17 cellular contexts compared by ENCODE assay signal in genomic region chr7:84452618-84453017, GRCh38.
DNase-seq lines count a peak whose midpoint lies in the region; ATAC-seq, FAIRE-seq and TF ChIP-seq lines count a peak whose summit lies in the region.
"Had no signal": no experiment of that assay in that cellular context is flagged by ENCODE, and none has a peak within 500 bp of the region (broad histone marks: within the 10 kb centered on the region; RNA-seq: fewer than 3 reads in every experiment).

No MANE protein-coding gene starts in this region.

- H3K36me3 Mint-ChIP-seq in WTC11: no peaks in the 10 kb centered on the region
- H3K36me3 Mint-ChIP-seq: CD14-positive monocyte; CD4-positive, alpha-beta memory T cell; IgD-negative memory B cell had no signal

- H3K79me1 ChIP-seq in mesenchymal stem cell (replicated peaks; ENCODE audit: low read length, poor library complexity, severe bottlenecking): no peaks in the 10 kb centered on the region

- POLR2A ChIA-PET in HepG2 (lab: Yijun Ruan, JAX): no interaction called here
- POLR2A ChIA-PET in WTC11 (lab: Charles Lee): interaction anchor here (0.7 kb wide), 1 partner anchor 453 kb away, joined by 4 read pairs; no protein-coding TSS in a partner anchor

- FAIRE-seq in HepG2 (lab: Jason Lieb, UNC): no peak

- TF ChIP-seq EP300 in HepG2 (IDR thresholded peaks at IDR 0.05; ENCODE audit: low read depth in 2 of 2, low read length in 2 of 2) (0 out of 4 replicates have a peak, but pooled peaks of 1 of the 2 experiments have one; percentile 23), HepG2 (CRISPR knock-in tag; IDR thresholded peaks at IDR 0.05; ENCODE audit: borderline replicate concordance) (no peak)

- no peaks in the 10 kb centered on the region for H3K9me3 Mint-ChIP-seq in WTC11
- H3K9me3 Mint-ChIP-seq: IgD-negative memory B cell had no signal

- H3K4me1 ChIP-seq in HepG2 (ENCODE audit: insufficient read depth, low read length): peaks cover 13% of the 10 kb centered on the region
- no peaks in the 10 kb centered on the region for H3K4me1 ChIP-seq in right lobe of liver
- H3K4me1 ChIP-seq in mesenchymal stem cell (ENCODE audit: control insufficient read depth, insufficient read depth, low read depth, low read length): no peaks in the 10 kb centered on the region
- H3K4me1 ChIP-seq: BLaER1 had no signal

- H3K27ac ChIP-seq in HepG2 (ENCODE audit: extremely low read length, insufficient read depth, low read length) (no peak overlapping the region), right lobe of liver (no peak overlapping the region), mesenchymal stem cell (ENCODE audit: low read length, poor library complexity, severe bottlenecking) (no peak overlapping the region)
- H3K27ac ChIP-seq: BLaER1 had no signal

- H2AK5ac ChIP-seq in mesenchymal stem cell (ENCODE audit: low read length, severe bottlenecking): no peak overlapping the region

- no peak overlapping the region for H3K18ac ChIP-seq in mesenchymal stem cell (ENCODE audit: low read depth in 1 of 2, low read length in 2 of 2)

- no peak overlapping the region for H2BK5ac ChIP-seq in mesenchymal stem cell (ENCODE audit: low read depth, low read length, poor library complexity, severe bottlenecking)

- no peaks in the 10 kb centered on the region for H3K79me2 ChIP-seq in HepG2 (ENCODE audit: insufficient read depth, low read length)

- H3K9me3 ChIP-seq in HepG2 (ENCODE audit: low read length) (no peaks in the 10 kb centered on the region), right lobe of liver (no peaks in the 10 kb centered on the region), mesenchymal stem cell (ENCODE audit: control insufficient read depth, low read length) (no peaks in the 10 kb centered on the region)
- H3K9me3 ChIP-seq: BLaER1 had no signal

- H3K36me3 ChIP-seq in HepG2 (replicated peaks in 1 of 2; ENCODE audit: control insufficient read depth in 1 of 2, insufficient read depth in 2 of 2, low read length in 2 of 2): no peaks in the 10 kb centered on the region
- no peaks in the 10 kb centered on the region for H3K36me3 ChIP-seq in right lobe of liver
- H3K36me3 ChIP-seq in mesenchymal stem cell (ENCODE audit: control insufficient read depth in 1 of 2, insufficient read depth in 2 of 2, low read depth in 1 of 2, low read length in 2 of 2): no peaks in the 10 kb centered on the region
- H3K36me3 ChIP-seq: BLaER1 had no signal

- H3K27me3 Mint-ChIP-seq in WTC11 (ENCODE audit: low read depth): no peaks in the 10 kb centered on the region
- H3K27me3 Mint-ChIP-seq: CD4-positive, alpha-beta memory T cell; IgD-negative memory B cell had no signal

- no peak overlapping the region for H4K91ac ChIP-seq in mesenchymal stem cell (ENCODE audit: low read length)

- H4K20me1 ChIP-seq in HepG2 (ENCODE audit: insufficient read depth, low read length): no peaks in the 10 kb centered on the region
- H4K20me1 ChIP-seq: BLaER1 had no signal

- H2AFZ ChIP-seq in HepG2 (ENCODE audit: low read length): no peak overlapping the region
- no peak overlapping the region for H2AFZ ChIP-seq in mesenchymal stem cell (ENCODE audit: low read depth, low read length)

- H2BK12ac ChIP-seq in mesenchymal stem cell (ENCODE audit: low read length in 2 of 2): no peak overlapping the region

- CTCF ChIA-PET in HepG2 (lab: Yijun Ruan, JAX; ENCODE audit: low intra/inter-chr PET ratio, low total read pairs) (no interaction called here), WTC11 (lab: Charles Lee) (no interaction called here)

- H3K4me3 Mint-ChIP-seq in WTC11: no peak overlapping the region
- H3K4me3 Mint-ChIP-seq: CD14-positive monocyte; CD4-positive, alpha-beta memory T cell; H9; IgD-negative memory B cell had no signal

- no peak overlapping the region for H4K8ac ChIP-seq in mesenchymal stem cell (ENCODE audit: low read length)

- ATAC-seq in HepG2: peak; percentile 96
- no peak for ATAC-seq in right lobe of liver
- no peak for ATAC-seq in WTC11

- 0% methylated on average over 1 of the region's 1 CpG for WGBS in HepG2 (ENCODE audit: low lambda C conversion rate)
- WGBS in right lobe of liver (ENCODE audit: insufficient coverage, low coverage, low lambda C conversion rate, missing lambda C conversion rate): 29% methylated on average over 1 of the region's 1 CpG
- WGBS in lower leg skin, 2 donors: 56 to 65% methylated on average over 1 of the region's 1 CpG
- WGBS in mesenchymal stem cell: 100% methylated on average over 1 of the region's 1 CpG

- no peak for TF ChIP-seq RAD21 in HepG2 (CRISPR knock-in tag; IDR thresholded peaks at IDR 0.05)

- H3K27me3 ChIP-seq in HepG2 (ENCODE audit: control insufficient read depth in 1 of 2, insufficient read depth in 2 of 2, low read length in 2 of 2) (no peaks in the 10 kb centered on the region), right lobe of liver (no peaks in the 10 kb centered on the region), mesenchymal stem cell (ENCODE audit: control insufficient read depth in 1 of 2, insufficient read depth in 1 of 2, low read length in 2 of 2) (no peaks in the 10 kb centered on the region)
- H3K27me3 ChIP-seq: BLaER1 had no signal

- H3K4me1 Mint-ChIP-seq in WTC11: peaks cover 9% of the 10 kb centered on the region
- H3K4me1 Mint-ChIP-seq: CD14-positive monocyte; CD4-positive, alpha-beta memory T cell; IgD-negative memory B cell had no signal

- no peak overlapping the region for H3K27ac Mint-ChIP-seq in WTC11
- H3K27ac Mint-ChIP-seq: CD14-positive monocyte; CD4-positive, alpha-beta memory T cell; H9; IgD-negative memory B cell had no signal

- no peak overlapping the region for H3K4ac ChIP-seq in mesenchymal stem cell (ENCODE audit: low read depth in 1 of 2, low read length in 2 of 2)

- no peak overlapping the region for H3K14ac ChIP-seq in mesenchymal stem cell (ENCODE audit: low read length in 2 of 2)

- H2BK15ac ChIP-seq in mesenchymal stem cell (ENCODE audit: low read depth, poor library complexity, severe bottlenecking): no peak overlapping the region

- TF ChIP-seq CTCF in HepG2 (CRISPR knock-in tag; IDR thresholded peaks at IDR 0.05) (no peak), right lobe of liver (IDR thresholded peaks at IDR 0.05) (no peak), WTC11 (IDR thresholded peaks at IDR 0.05) (no peak), lower leg skin (IDR thresholded peaks at IDR 0.05) (no peak)

- H3K4me2 ChIP-seq in HepG2 (ENCODE audit: low read depth, low read length) (0 out of 2 replicates have a peak overlapping the region, but pooled peaks have one; percentile 19), mesenchymal stem cell (ENCODE audit: low read length, poor library complexity, severe bottlenecking) (no peak overlapping the region)
- H3K4me2 ChIP-seq: BLaER1 had no signal

- no peak overlapping the region for H2BK120ac ChIP-seq in mesenchymal stem cell (ENCODE audit: low read depth, low read length)

- no peak overlapping the region for H3K4me3 ChIP-seq in HepG2 (replicated peaks in 1 of 3; ENCODE audit: insufficient read depth in 1 of 3, low read depth in 2 of 3, low read length in 3 of 3)
- no peak overlapping the region for H3K4me3 ChIP-seq in right lobe of liver
- no peak overlapping the region for H3K4me3 ChIP-seq in lower leg skin (ENCODE audit: low read depth, poor library complexity, severe bottlenecking)
- H3K4me3 ChIP-seq in mesenchymal stem cell (ENCODE audit: insufficient read depth in 1 of 2, low read depth in 1 of 2, low read length in 2 of 2): no peak overlapping the region
- H3K4me3 ChIP-seq: BLaER1 had no signal

- H3K9ac ChIP-seq in HepG2 (ENCODE audit: insufficient read depth, low read depth, low read length) (no peak overlapping the region), mesenchymal stem cell (ENCODE audit: low read length) (no peak overlapping the region)
- H3K9ac ChIP-seq: BLaER1 had no signal

- H3K23ac ChIP-seq in mesenchymal stem cell (ENCODE audit: low read length in 2 of 2): no peak overlapping the region

- TF ChIP-seq POLR2A in HepG2 (IDR thresholded peaks at IDR 0.05; ENCODE audit: insufficient read depth in 1 of 2, low read depth in 2 of 2, low read length in 2 of 2) (no peak), right lobe of liver (IDR thresholded peaks at IDR 0.05) (no peak), lower leg skin (IDR thresholded peaks at IDR 0.05) (no peak)

- peak; percentile 49 for DNase-seq in HepG2 (ENCODE audit: low spot score)
- no peak for DNase-seq in right lobe of liver
- DNase-seq in WTC11 (ENCODE audit: low spot score): no peak
- peak; percentile 4 for DNase-seq in renal cortical epithelial cell (ENCODE audit: low read depth)
- DNase-seq in lower leg skin (ENCODE audit: low spot score in 2 of 2): no peak
- no peak for DNase-seq in kidney glomerular epithelial cell (lab: John Stamatoyannopoulos, UW)
- no peak for DNase-seq in mesenchymal stem cell
- DNase-seq: 8988T; Calu3; CD4-positive, alpha-beta memory T cell; DMS79 treated with DMSO at 0.1 percent for 48 hours; GF-D8; GOT3; H9 had no signal

- no TSS peak for BruUV-seq in HepG2 (replicated peaks; lab: Mats Ljungman, UMichigan)

- intact Hi-C loops in HepG2 (cut with micrococcal nuclease; ENCODE audit: unreplicated experiment): no loop called here
- intact Hi-C loops in right lobe of liver (cut with DNase I): no loop called here
- intact Hi-C loops in lower leg skin (cut with DNase I; ENCODE audit: low total_unique reads): no loop called here

- in situ Hi-C loops in HepG2 (cut with HindIII; ENCODE audit: extremely low pct_ligation_motif_present, low pct_unique_long_range_greater_than_20kb): loop anchor here (10.0 kb wide), 1 partner anchor 478 kb away; no protein-coding TSS in a partner anchor

TF ChIP-seq in WTC11, 78 proteins besides CTCF, POLR2A, EP300 and RAD21:
- TF ChIP-seq GABPB1 (CRISPR knock-in tag; IDR thresholded peaks at IDR 0.05) (peak; percentile 52), TEAD1 (CRISPR knock-in tag; IDR thresholded peaks at IDR 0.05) (no peak)
TF ChIP-seq in WTC11: peak in this region for 1.

Comparison
In these comparisons a context has a peak if more than half of its experiments do, and no peak if none do; other contexts are left out.
1. DNase-seq: peak in HepG2 (single experiment) and renal cortical epithelial cell (single experiment); none in right lobe of liver (0 of 3), WTC11 (single experiment), lower leg skin (0 of 2), kidney glomerular epithelial cell (single experiment) and mesenchymal stem cell (single experiment).
2. Of the 50 proteins assayed by ChIP-seq in both HepG2 and WTC11: peak only in HepG2: FOXJ3 and FOXP4; only in WTC11: GABPB1; in both: none; in neither: 46; mixed calls (peak in some experiments, not most) for 1.